8 cellular contexts compared by ENCODE assay signal in genomic region chr1:247008406-247008799, GRCh38. TPM values are rescaled to one million over a fixed set of nuclear protein-coding genes. Genes with fewer than 3 reads are reported as not detected.
DNase-seq lines count a peak whose midpoint lies in the region; ATAC-seq and TF ChIP-seq lines count a peak whose summit lies in the region.
"Had no signal": no experiment of that assay in that cellular context is flagged by ENCODE, and none has a peak within 500 bp of the region (broad histone marks: within the 10 kb centered on the region; RNA-seq: fewer than 3 reads in every experiment).

No MANE protein-coding gene starts in this region.

- H3K4me3 ChIP-seq in OCI-LY7 (ENCODE audit: low read depth, low read length, poor library complexity, severe bottlenecking) (peak overlapping the region; percentile 86), neuron (ENCODE audit: low read length) (peak overlapping the region; percentile 91)

- no peaks in the 10 kb centered on the region for H3K4me1 Mint-ChIP-seq in Calu3 (ENCODE audit: low read depth, unreplicated experiment)
- peaks cover 4 to 6% of the 10 kb centered on the region in 2 donors for H3K4me1 Mint-ChIP-seq in effector memory CD8-positive, alpha-beta T cell (ENCODE audit: low read depth in 2 of 2)

- ATAC-seq in effector memory CD8-positive, alpha-beta T cell (replicated peaks): no peak
- no peak for ATAC-seq in HG02885 (IDR thresholded peaks at IDR 0.05; ENCODE audit: poor library complexity, unreplicated experiment)

- no peak overlapping the region for H3K27ac ChIP-seq in OCI-LY7 (ENCODE audit: low read depth, low read length, poor library complexity, severe bottlenecking)

- no peaks in the 10 kb centered on the region for H4K20me1 ChIP-seq in OCI-LY7 (ENCODE audit: insufficient read depth, low read length)

- intact Hi-C loops in Calu3 (cut with micrococcal nuclease; ENCODE audit: unreplicated experiment): loop anchor here (5.0 kb wide), 1 partner anchor 69 kb away; the partner anchor contains the start of gene ZNF670
- intact Hi-C loops in OCI-LY7 (cut with micrococcal nuclease; ENCODE audit: unreplicated experiment): loop anchor here (2.0 kb wide), 1 partner anchor 78 kb away; the partner anchor contains the start of gene AHCTF1

- DNase-seq in Calu3 (no peak), OCI-LY7 (ENCODE audit: low spot score) (no peak), NCI-H2227 (lab: John Stamatoyannopoulos, UW; ENCODE audit: unreplicated experiment) (no peak), SW 1271 (lab: John Stamatoyannopoulos, UW) (no peak)
- no peak for DNase-seq in effector memory CD8-positive, alpha-beta T cell

- H3K36me3 Mint-ChIP-seq in Calu3 (ENCODE audit: insufficient read depth, unreplicated experiment): peaks cover 40% of the 10 kb centered on the region
- peaks cover 3% of the 10 kb centered on the region for H3K36me3 Mint-ChIP-seq in effector memory CD8-positive, alpha-beta T cell (ENCODE audit: insufficient read depth)

- H3K27me3 ChIP-seq in neuron (ENCODE audit: insufficient read depth, low read length): no peaks in the 10 kb centered on the region

- peak overlapping the region; percentile 48 for H3K4me2 ChIP-seq in OCI-LY7 (ENCODE audit: low read length)

- H3K9me3 Mint-ChIP-seq in Calu3 (ENCODE audit: low read depth, unreplicated experiment): peaks cover 7% of the 10 kb centered on the region
- peaks cover 4 to 8% of the 10 kb centered on the region in 2 donors for H3K9me3 Mint-ChIP-seq in effector memory CD8-positive, alpha-beta T cell

- H3K9me3 ChIP-seq in OCI-LY7 (ENCODE audit: low read length): peaks cover 10% of the 10 kb centered on the region; the same call in 1 of the 2 replicates
- peaks cover 9% of the 10 kb centered on the region for H3K9me3 ChIP-seq in neuron (ENCODE audit: low read length)

- CTCF ChIA-PET in Calu3 (lab: Charles Lee) (no interaction called here), OCI-LY7 (lab: Charles Lee; ENCODE audit: unreplicated experiment) (no interaction called here)

- H3K4me1 ChIP-seq in OCI-LY7 (ENCODE audit: insufficient read depth, low read length, poor library complexity, severe bottlenecking) (no peaks in the 10 kb centered on the region), neuron (ENCODE audit: insufficient read depth, low read length) (no peaks in the 10 kb centered on the region)

- H2AFZ ChIP-seq in OCI-LY7 (ENCODE audit: low read length) (peak overlapping the region; percentile 93; the same call in 1 of the 2 replicates), neuron (ENCODE audit: low read depth, low read length) (peak overlapping the region; percentile 76)

- H3K79me2 ChIP-seq in OCI-LY7 (ENCODE audit: insufficient read depth, low read depth, low read length): peaks cover 6% of the 10 kb centered on the region; the same call in 1 of the 2 replicates

- H3K9me2 ChIP-seq in OCI-LY7 (ENCODE audit: insufficient read depth, low read length): no peaks in the 10 kb centered on the region

- H3K36me3 ChIP-seq in OCI-LY7 (ENCODE audit: insufficient read depth, low read length) (peaks cover 18% of the 10 kb centered on the region; the same call in 1 of the 2 replicates), neuron (ENCODE audit: insufficient read depth, low read length) (peaks cover 4% of the 10 kb centered on the region)

- no TSS peak for BruUV-seq in Calu3 (replicated peaks; lab: Mats Ljungman, UMichigan)
- no TSS peak for BruUV-seq in OCI-LY7 (replicated peaks; lab: Mats Ljungman, UMichigan)

- H3K4me3 Mint-ChIP-seq in Calu3 (ENCODE audit: low read depth, unreplicated experiment): peak overlapping the region; percentile 94
- H3K4me3 Mint-ChIP-seq in effector memory CD8-positive, alpha-beta T cell: peak overlapping the region; percentile 79 to 85

- no peaks in the 10 kb centered on the region for H3K27me3 Mint-ChIP-seq in Calu3 (ENCODE audit: unreplicated experiment)
- H3K27me3 Mint-ChIP-seq in effector memory CD8-positive, alpha-beta T cell: peaks cover 39 to 44% of the 10 kb centered on the region in 2 donors

- POLR2A ChIA-PET in OCI-LY7 (lab: Charles Lee): interaction anchor here (1.0 kb wide), 1 partner anchor 116 kb away, joined by 3 read pairs; no protein-coding TSS in a partner anchor

- peak overlapping the region; percentile 88 for H3K27ac Mint-ChIP-seq in Calu3 (ENCODE audit: unreplicated experiment)
- H3K27ac Mint-ChIP-seq in effector memory CD8-positive, alpha-beta T cell: no peak overlapping the region

- no peak for TF ChIP-seq CTCF in Calu3 (IDR thresholded peaks at IDR 0.05; ENCODE audit: unreplicated experiment)
- no peak for TF ChIP-seq CTCF in OCI-LY7 (conservative IDR thresholded peaks at IDR 0.05; ENCODE audit: low read length)

RNA-seq across cellular contexts. Expression of gene ZNF695, which starts 0.5 kb away (rescaled TPM):
- total RNA-seq in Calu3 (2022) (18.2 and 19.6 TPM in 2 replicates), OCI-LY7 (2022) (13.7 and 14.2 TPM in 2 replicates)
- 9.8 and 15.0 TPM in 2 replicates for total RNA-seq in OCI-LY7 (2014; rRNA removed; shearing (Covaris generic))
- total RNA-seq: ureter had no signal
